ENCODE assay signal across 1 cellular context in genomic region chr4:71074452-71075299, GRCh38.
TF ChIP-seq lines count a peak whose summit lies in the region.

No MANE protein-coding gene starts in this region.

TF ChIP-seq in GM23338, 12 proteins besides CTCF, POLR2A, EP300 and RAD21 (continued from another document):
- TF ChIP-seq, protein P1, sequence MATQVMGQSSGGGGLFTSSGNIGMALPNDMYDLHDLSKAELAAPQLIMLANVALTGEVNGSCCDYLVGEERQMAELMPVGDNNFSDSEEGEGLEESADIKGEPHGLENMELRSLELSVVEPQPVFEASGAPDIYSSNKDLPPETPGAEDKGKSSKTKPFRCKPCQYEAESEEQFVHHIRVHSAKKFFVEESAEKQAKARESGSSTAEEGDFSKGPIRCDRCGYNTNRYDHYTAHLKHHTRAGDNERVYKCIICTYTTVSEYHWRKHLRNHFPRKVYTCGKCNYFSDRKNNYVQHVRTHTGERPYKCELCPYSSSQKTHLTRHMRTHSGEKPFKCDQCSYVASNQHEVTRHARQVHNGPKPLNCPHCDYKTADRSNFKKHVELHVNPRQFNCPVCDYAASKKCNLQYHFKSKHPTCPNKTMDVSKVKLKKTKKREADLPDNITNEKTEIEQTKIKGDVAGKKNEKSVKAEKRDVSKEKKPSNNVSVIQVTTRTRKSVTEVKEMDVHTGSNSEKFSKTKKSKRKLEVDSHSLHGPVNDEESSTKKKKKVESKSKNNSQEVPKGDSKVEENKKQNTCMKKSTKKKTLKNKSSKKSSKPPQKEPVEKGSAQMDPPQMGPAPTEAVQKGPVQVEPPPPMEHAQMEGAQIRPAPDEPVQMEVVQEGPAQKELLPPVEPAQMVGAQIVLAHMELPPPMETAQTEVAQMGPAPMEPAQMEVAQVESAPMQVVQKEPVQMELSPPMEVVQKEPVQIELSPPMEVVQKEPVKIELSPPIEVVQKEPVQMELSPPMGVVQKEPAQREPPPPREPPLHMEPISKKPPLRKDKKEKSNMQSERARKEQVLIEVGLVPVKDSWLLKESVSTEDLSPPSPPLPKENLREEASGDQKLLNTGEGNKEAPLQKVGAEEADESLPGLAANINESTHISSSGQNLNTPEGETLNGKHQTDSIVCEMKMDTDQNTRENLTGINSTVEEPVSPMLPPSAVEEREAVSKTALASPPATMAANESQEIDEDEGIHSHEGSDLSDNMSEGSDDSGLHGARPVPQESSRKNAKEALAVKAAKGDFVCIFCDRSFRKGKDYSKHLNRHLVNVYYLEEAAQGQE (IDR thresholded peaks at IDR 0.05; ENCODE audit: unreplicated experiment): no peak
